ENCODE assay signal across 11 cellular contexts in the genomic region with DNA sequence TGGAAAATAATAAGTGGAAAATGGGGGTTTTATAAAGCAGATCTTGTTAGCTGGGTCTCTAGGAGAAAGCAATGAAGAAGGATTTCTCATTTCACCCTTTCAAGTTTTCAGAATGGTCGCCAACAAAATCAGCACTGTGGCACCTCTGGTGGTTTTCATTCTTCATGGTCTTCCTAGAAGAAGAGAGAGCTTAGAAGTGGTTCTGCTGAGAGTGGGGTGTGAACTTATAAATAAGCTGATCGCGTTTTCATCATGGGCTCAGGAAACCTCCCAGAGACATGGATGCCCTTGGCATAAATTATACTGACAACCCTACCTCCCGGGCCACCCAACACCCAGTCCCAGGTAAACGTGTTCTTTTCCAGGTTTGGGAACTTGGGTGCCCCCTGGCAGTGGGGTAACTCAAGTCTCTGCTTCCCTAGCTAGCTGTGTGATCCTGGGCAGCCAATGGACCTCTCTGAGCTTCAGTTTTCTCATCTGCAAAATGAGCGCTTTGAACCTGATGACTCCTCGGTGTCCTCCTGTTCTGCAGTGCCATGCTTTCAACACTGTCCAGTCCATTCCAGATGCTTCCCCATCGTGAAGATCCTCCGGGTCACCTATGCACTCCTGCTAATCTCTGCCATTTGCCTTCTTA.
DNase-seq lines count a peak whose midpoint lies in the region; ATAC-seq and TF ChIP-seq lines count a peak whose summit lies in the region.
"Had no signal": no experiment of that assay in that cellular context is flagged by ENCODE, and none has a peak within 500 bp of the region (broad histone marks: within the 10 kb centered on the region; RNA-seq: fewer than 3 reads in every experiment).

No MANE protein-coding gene starts in this region.

- WGBS in mammary epithelial cell (ENCODE audit: low coverage, missing lambda C conversion rate): 55% methylated on average over 9 of the region's 9 CpGs

- no peaks in the 10 kb centered on the region for H3K36me3 ChIP-seq in CD8-positive, alpha-beta T cell (ENCODE audit: insufficient read depth, low read length)
- H3K36me3 ChIP-seq in mammary epithelial cell (ENCODE audit: insufficient read depth, low read length): no peaks in the 10 kb centered on the region
- H3K36me3 ChIP-seq in SJCRH30: no peaks in the 10 kb centered on the region

- intact Hi-C loops in CD8-positive, alpha-beta T cell (cut with DNase I, micrococcal nuclease): no loop called here
- intact Hi-C loops in mammary epithelial cell (cut with micrococcal nuclease): no loop called here

- H3K27me3 Mint-ChIP-seq in CD8-positive, alpha-beta T cell (ENCODE audit: low read depth): peaks cover 42% of the 10 kb centered on the region
- H3K27me3 Mint-ChIP-seq in neural crest cell (ENCODE audit: low read depth): peaks cover 80% of the 10 kb centered on the region

- peak overlapping the region; percentile 56 for H3K4me3 Mint-ChIP-seq in CD8-positive, alpha-beta T cell
- peak overlapping the region; percentile 88 for H3K4me3 Mint-ChIP-seq in neural crest cell

- H3K27ac Mint-ChIP-seq in CD8-positive, alpha-beta T cell: no peak overlapping the region
- H3K27ac Mint-ChIP-seq in neural crest cell (ENCODE audit: unreplicated experiment): no peak overlapping the region

- H3K4me2 ChIP-seq in mammary epithelial cell (ENCODE audit: insufficient read depth, low read depth, low read length): peak overlapping the region; percentile 56

- TF ChIP-seq CTCF in CD8-positive, alpha-beta T cell (IDR thresholded peaks at IDR 0.05): no peak
- TF ChIP-seq CTCF in mammary epithelial cell (conservative IDR thresholded peaks at IDR 0.05 in 1 of 2, IDR thresholded peaks at IDR 0.05 in 1 of 2; ENCODE audit: extremely low read depth in 1 of 2, insufficient read depth in 1 of 2, low read depth in 1 of 2, low read length in 2 of 2): no peak
- no peak for TF ChIP-seq CTCF in neural crest cell (conservative IDR thresholded peaks at IDR 0.05)

- H3K36me3 Mint-ChIP-seq in CD8-positive, alpha-beta T cell: no peaks in the 10 kb centered on the region
- no peaks in the 10 kb centered on the region for H3K36me3 Mint-ChIP-seq in neural crest cell (ENCODE audit: low read depth)

- dilution Hi-C loops in mammary epithelial cell (cut with HindIII; ENCODE audit: low sequenced_read_pairs): no loop called here

- no peak overlapping the region for H3K9ac ChIP-seq in mammary epithelial cell (ENCODE audit: insufficient read depth, low read length)

- POLR2A ChIA-PET in CD8-positive, alpha-beta T cell (lab: Charles Lee): no interaction called here

- in situ Hi-C loops in mammary epithelial cell (cut with MboI; ENCODE audit: low sequenced_read_pairs in 2 of 2): no loop called here

- BruUV-seq in mammary epithelial cell (replicated peaks; lab: Mats Ljungman, UMichigan): no TSS peak

- H3K4me3 ChIP-seq in CD8-positive, alpha-beta T cell (ENCODE audit: low read depth, low read length): peak overlapping the region; percentile 25
- peak overlapping the region in 1 of 3 experiments; percentile 20 for H3K4me3 ChIP-seq in mammary epithelial cell (replicated peaks in 1 of 3; ENCODE audit: insufficient read depth in 1 of 3, low read depth in 2 of 3, low read length in 3 of 3)
- H3K4me3 ChIP-seq in SJCRH30: no peak overlapping the region

- H3K4me1 Mint-ChIP-seq in CD8-positive, alpha-beta T cell (ENCODE audit: low read depth): peaks cover 11% of the 10 kb centered on the region
- H3K4me1 Mint-ChIP-seq in neural crest cell: peaks cover 6% of the 10 kb centered on the region

- peak overlapping the region; percentile 63 for H2AFZ ChIP-seq in mammary epithelial cell (ENCODE audit: low read depth, low read length)

- H3K9me3 Mint-ChIP-seq in CD8-positive, alpha-beta T cell: no peaks in the 10 kb centered on the region
- H3K9me3 Mint-ChIP-seq in neural crest cell: no peaks in the 10 kb centered on the region

- H3K27ac ChIP-seq in CD8-positive, alpha-beta T cell (ENCODE audit: low read depth, low read length): no peak overlapping the region
- H3K27ac ChIP-seq in mammary epithelial cell (ENCODE audit: insufficient read depth, low read depth, low read length) (no peak overlapping the region), SJCRH30 (no peak overlapping the region)

- no peaks in the 10 kb centered on the region for H3K9me3 ChIP-seq in CD8-positive, alpha-beta T cell (ENCODE audit: low read length)
- H3K9me3 ChIP-seq in mammary epithelial cell (replicated peaks; ENCODE audit: insufficient read depth, low read length): no peaks in the 10 kb centered on the region
- H3K9me3 ChIP-seq in SJCRH30 (replicated peaks): no peaks in the 10 kb centered on the region

- H3K27me3 ChIP-seq in CD8-positive, alpha-beta T cell (ENCODE audit: insufficient read depth, low read length): peaks cover 2% of the 10 kb centered on the region
- peaks cover 21% of the 10 kb centered on the region for H3K27me3 ChIP-seq in mammary epithelial cell (ENCODE audit: insufficient read depth, low read length)
- no peaks in the 10 kb centered on the region for H3K27me3 ChIP-seq in SJCRH30

- CTCF ChIA-PET in CD8-positive, alpha-beta T cell (lab: Charles Lee): interaction anchor here (1.3 kb wide), 1 partner anchor 121 kb away, joined by 3 read pairs; no protein-coding TSS in a partner anchor
- CTCF ChIA-PET in mammary epithelial cell (lab: Charles Lee; ENCODE audit: low non-redundant PET): no interaction called here

- DNase-seq in CD8-positive, alpha-beta T cell: no peak
- no peak for DNase-seq in mammary epithelial cell
- DNase-seq in neural crest cell (ENCODE audit: low read depth, low spot score): no peak
- no peak for DNase-seq in NCI-H1092 treated with DMSO at 0.1 percent for 48 hours (lab: John Stamatoyannopoulos, UW)
- DNase-seq in NCI-H510A (lab: John Stamatoyannopoulos, UW): no peak
- DNase-seq in SHP77 (lab: John Stamatoyannopoulos, UW): no peak
- DNase-seq in SJCRH30: no peak
- DNase-seq: Kasumi-1; occipital lobe; stimulated activated naive CD4-positive, alpha-beta T cell had no signal

- no peaks in the 10 kb centered on the region for H4K20me1 ChIP-seq in mammary epithelial cell (ENCODE audit: insufficient read depth, low read length)

- H3K4me1 ChIP-seq in CD8-positive, alpha-beta T cell (ENCODE audit: insufficient read depth, low read length): no peaks in the 10 kb centered on the region
- peaks cover 5% of the 10 kb centered on the region for H3K4me1 ChIP-seq in mammary epithelial cell (ENCODE audit: insufficient read depth, low read length)
- no peaks in the 10 kb centered on the region for H3K4me1 ChIP-seq in SJCRH30

- H3K79me2 ChIP-seq in mammary epithelial cell (ENCODE audit: insufficient read depth, low read length): no peaks in the 10 kb centered on the region

- ATAC-seq in CD8-positive, alpha-beta T cell: no peak
- peak; percentile 13 for ATAC-seq in HG03280 (IDR thresholded peaks at IDR 0.05; ENCODE audit: unreplicated experiment)
